ENCODE assay signal across 8 cellular contexts in the genomic region with DNA sequence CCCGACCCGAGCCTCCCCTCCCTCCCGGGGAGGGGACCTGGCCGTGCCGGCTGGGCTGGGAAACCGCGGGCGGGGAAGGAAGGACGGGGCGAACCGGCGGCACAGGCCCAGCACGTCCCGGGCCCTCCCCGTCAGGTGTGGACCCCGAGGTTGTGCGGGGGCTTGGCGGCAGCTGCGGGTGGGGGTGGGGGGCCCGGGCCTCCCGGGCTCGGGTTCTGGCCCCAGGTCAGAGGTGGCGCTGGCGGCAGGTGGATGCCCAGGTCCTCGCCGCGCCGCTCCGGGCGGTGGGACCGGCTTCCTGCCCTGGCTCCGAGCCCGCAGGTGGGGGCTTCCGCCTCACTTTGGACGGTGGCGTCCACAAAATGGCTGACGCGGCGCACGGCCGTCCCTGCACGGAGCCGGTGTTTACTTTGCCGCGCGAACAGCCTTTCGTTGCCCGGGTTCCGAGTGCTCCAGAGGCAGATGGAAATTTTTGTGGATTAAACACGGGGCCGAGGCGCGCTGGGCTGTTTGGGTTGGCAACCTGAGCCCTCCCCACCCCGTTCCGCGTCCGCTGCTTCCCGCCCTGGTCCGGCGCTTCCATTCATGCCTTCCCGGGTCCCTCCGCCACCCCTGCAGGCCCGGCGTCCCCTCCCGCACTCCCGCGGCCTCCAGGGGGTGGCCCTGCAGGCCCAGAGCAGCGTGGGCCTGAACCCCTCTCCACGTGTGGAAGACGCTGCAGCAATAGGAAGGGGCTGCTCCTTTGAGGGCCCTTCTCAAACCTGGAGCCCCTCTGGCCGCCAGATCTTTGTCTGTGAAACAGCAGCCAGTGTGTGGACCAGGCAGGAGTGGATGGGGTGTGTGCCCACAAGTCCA.
DNase-seq lines count a peak whose midpoint lies in the region; ATAC-seq lines count a peak whose summit lies in the region.

No MANE protein-coding gene starts in this region.

- no peaks in the 10 kb centered on the region for H3K36me3 Mint-ChIP-seq in activated naive CD4-positive, alpha-beta T cell treated with anti-CD3 and anti-CD28 coated beads, Interleukin-2, amount 50 U/mL, for 72 hours

- H3K9ac ChIP-seq in HUES6 (ENCODE audit: low read length), result no peak overlapping the region

- peaks cover 4% of the 10 kb centered on the region for H3K9me3 ChIP-seq in HUES6 (ENCODE audit: control insufficient read depth, insufficient read depth, low read depth, low read length)

- H3K4me1 ChIP-seq in HUES6 (ENCODE audit: control insufficient read depth, insufficient read depth, low read length), result peaks cover 13% of the 10 kb centered on the region

- H3K27ac Mint-ChIP-seq in activated naive CD4-positive, alpha-beta T cell treated with anti-CD3 and anti-CD28 coated beads, Interleukin-2, amount 50 U/mL, for 72 hours, result peak overlapping the region; percentile 36 to 62

- peaks cover 47% of the 10 kb centered on the region for H3K27me3 ChIP-seq in HUES6 (ENCODE audit: control insufficient read depth, insufficient read depth, low read length)

- peak; percentile 55 to 76 for ATAC-seq in activated naive CD4-positive, alpha-beta T cell treated with anti-CD3 and anti-CD28 coated beads, Interleukin-2, amount 50 U/mL, for 72 hours
- ATAC-seq in GM19328 (IDR thresholded peaks at IDR 0.05; ENCODE audit: unreplicated experiment), result no peak

- H3K27ac ChIP-seq in HUES6 (ENCODE audit: low read depth, low read length), result no peak overlapping the region

- DNase-seq in activated naive CD4-positive, alpha-beta T cell treated with anti-CD3 and anti-CD28 coated beads, Interleukin-2, amount 50 U/mL, for 72 hours (ENCODE audit: low spot score in 2 of 2), result peak; percentile 39 to 57
- peak; percentile 52 for DNase-seq in islet precursor cell
- peak; percentile 1 for DNase-seq in stimulated activated CD4-positive, alpha-beta T cell treated with anti-CD3 and anti-CD28 coated beads, Interleukin-1b, Interleukin-23, amount 100 ng/mL, for 48 hours
- no peak for DNase-seq in NOMO-1 treated with dmso at 0.1 percent for 144 hours (lab: John Stamatoyannopoulos, UW; ENCODE audit: unreplicated experiment)
- no peak for DNase-seq in cerebellar nuclear complex (lab: John Stamatoyannopoulos, UW)
- DNase-seq in NCI-H187 treated with DMSO at 0.1 percent for 48 hours (lab: John Stamatoyannopoulos, UW), result no peak

- H3K36me3 ChIP-seq in HUES6 (ENCODE audit: control insufficient read depth, insufficient read depth, low read length), result no peaks in the 10 kb centered on the region

- peak overlapping the region; percentile 50 for H3K4me3 ChIP-seq in HUES6 (ENCODE audit: low read depth, low read length)

- no peaks in the 10 kb centered on the region for H3K9me3 Mint-ChIP-seq in activated naive CD4-positive, alpha-beta T cell treated with anti-CD3 and anti-CD28 coated beads, Interleukin-2, amount 50 U/mL, for 72 hours

Comparison
In these comparisons a context has a peak if more than half of its experiments do, and no peak if none do; other contexts are left out.
1. DNase-seq: peak in activated naive CD4-positive, alpha-beta T cell treated with anti-CD3 and anti-CD28 coated beads, Interleukin-2, amount 50 U/mL, for 72 hours (2 of 2), islet precursor cell (single experiment) and stimulated activated CD4-positive, alpha-beta T cell treated with anti-CD3 and anti-CD28 coated beads, Interleukin-1b, Interleukin-23, amount 100 ng/mL, for 48 hours (single experiment); none in NOMO-1 treated with dmso at 0.1 percent for 144 hours (single experiment), cerebellar nuclear complex (0 of 2) and NCI-H187 treated with DMSO at 0.1 percent for 48 hours (single experiment).